In the genomic region with DNA sequence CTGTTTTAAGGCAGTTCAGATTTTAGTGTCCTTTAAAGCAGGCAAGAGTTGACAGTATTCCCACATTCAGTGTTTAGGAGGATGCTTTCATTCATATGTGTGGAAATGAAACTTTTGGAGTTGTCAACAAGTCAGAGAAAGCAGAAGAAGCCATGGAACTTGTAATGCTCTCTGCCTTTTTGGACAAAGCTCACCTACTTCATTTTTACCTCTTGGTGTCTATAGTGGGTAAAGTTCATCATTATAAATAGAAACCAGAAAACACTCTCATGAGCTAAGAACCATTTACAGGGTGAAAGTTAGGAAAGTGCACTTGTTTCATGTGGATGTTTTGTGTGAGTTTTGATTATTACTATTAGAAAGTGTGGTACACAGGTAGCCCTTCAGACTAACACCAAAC, we compare ENCODE assay signal across 24 cellular contexts. TPM values are rescaled to one million over a fixed set of nuclear protein-coding genes. Genes with fewer than 3 reads are reported as not detected.
DNase-seq lines count a peak whose midpoint lies in the region; ATAC-seq, FAIRE-seq and TF ChIP-seq lines count a peak whose summit lies in the region.
"Had no signal": no experiment of that assay in that cellular context is flagged by ENCODE, and none has a peak within 500 bp of the region (broad histone marks: within the 10 kb centered on the region; RNA-seq: fewer than 3 reads in every experiment).

No MANE protein-coding gene starts in this region.

- no peaks in the 10 kb centered on the region for H3K27me3 ChIP-seq in neutrophil
- H3K27me3 ChIP-seq: SJCRH30 had no signal

- POLR2A ChIA-PET in WTC11 (lab: Charles Lee), result interaction anchor here (1.5 kb wide), 1 partner anchor 9 kb away, joined by 4 read pairs; a partner anchor contains a TSS

- H3K4me3 ChIP-seq in neutrophil (ENCODE audit: low read depth in 1 of 2, low read length in 1 of 2), result no peak overlapping the region
- H3K4me3 ChIP-seq: GM23338, HAP-1, SJCRH30 had no signal

- CTCF ChIA-PET in WTC11 (lab: Charles Lee), result no interaction called here

- peaks cover 49% of the 10 kb centered on the region for H3K4me1 Mint-ChIP-seq in WTC11
- H3K4me1 Mint-ChIP-seq in activated CD4-positive, alpha-beta T cell treated with anti-CD3 and anti-CD28 coated beads, Interleukin-2, amount 10 ng/mL, durations not matched to agents 24 days and 14 days, result peaks cover 30% of the 10 kb centered on the region

- intact Hi-C loops in activated CD4-positive, alpha-beta T cell treated with anti-CD3 and anti-CD28 coated beads, Interleukin-2, amount 10 ng/mL, durations not matched to agents 24 days and 14 days (cut with micrococcal nuclease), result no loop called here

- no peaks in the 10 kb centered on the region; the same call in 1 of the 2 replicates for H3K27me3 Mint-ChIP-seq in WTC11 (ENCODE audit: low read depth)
- no peaks in the 10 kb centered on the region for H3K27me3 Mint-ChIP-seq in activated CD4-positive, alpha-beta T cell treated with anti-CD3 and anti-CD28 coated beads, Interleukin-2, amount 10 ng/mL, durations not matched to agents 24 days and 14 days
- H3K27me3 Mint-ChIP-seq: CD4-positive, alpha-beta T cell; IgD-negative memory B cell had no signal

- H3K27ac Mint-ChIP-seq in WTC11, result peak overlapping the region; percentile 5; the same call in 1 of the 2 replicates
- no peak overlapping the region for H3K27ac Mint-ChIP-seq in activated CD4-positive, alpha-beta T cell treated with anti-CD3 and anti-CD28 coated beads, Interleukin-2, amount 10 ng/mL, durations not matched to agents 24 days and 14 days
- H3K27ac Mint-ChIP-seq: CD4-positive, alpha-beta T cell; HFFc6 had no signal

- H3K4me1 ChIP-seq in neutrophil (ENCODE audit: control insufficient read depth in 1 of 2, insufficient read depth in 1 of 2, low read depth in 1 of 2, low read length in 1 of 2), result peaks cover 58 to 80% of the 10 kb centered on the region in 2 experiments

- TF ChIP-seq POLR2A in GM12892 (IDR thresholded peaks at IDR 0.05; ENCODE audit: low read depth, low read length), result no peak

- ATAC-seq in WTC11 (no peak), HG03025 (IDR thresholded peaks at IDR 0.05; ENCODE audit: low FRiP score, unreplicated experiment) (no peak)
- ATAC-seq: GM23338, SK-N-SH treated with all-trans-retinoic acid at 6 μM for 48 hours had no signal

- no peak overlapping the region for H3K4me3 Mint-ChIP-seq in WTC11
- H3K4me3 Mint-ChIP-seq in activated CD4-positive, alpha-beta T cell treated with anti-CD3 and anti-CD28 coated beads, Interleukin-2, amount 10 ng/mL, durations not matched to agents 24 days and 14 days, result no peak overlapping the region
- H3K4me3 Mint-ChIP-seq: CD4-positive, alpha-beta T cell; GM23338; HFFc6 had no signal

- FAIRE-seq in GM12892 (lab: Jason Lieb, UNC), result peak; percentile 67

- no peaks in the 10 kb centered on the region for H3K9me3 Mint-ChIP-seq in WTC11
- H3K9me3 Mint-ChIP-seq in activated CD4-positive, alpha-beta T cell treated with anti-CD3 and anti-CD28 coated beads, Interleukin-2, amount 10 ng/mL, durations not matched to agents 24 days and 14 days, result peaks cover 12% of the 10 kb centered on the region
- H3K9me3 Mint-ChIP-seq: GM23338, HFFc6 had no signal

- H3K9me3 ChIP-seq in neutrophil, result no peaks in the 10 kb centered on the region
- H3K9me3 ChIP-seq: HAP-1 had no signal

- H3K27ac ChIP-seq in neutrophil, result peak overlapping the region; percentile 41
- H3K27ac ChIP-seq: KMS-11, SJCRH30 had no signal

- no peak for TF ChIP-seq CTCF in WTC11 (IDR thresholded peaks at IDR 0.05)
- TF ChIP-seq CTCF in neutrophil (IDR thresholded peaks at IDR 0.05), result no peak

- no peaks in the 10 kb centered on the region for H3K36me3 Mint-ChIP-seq in WTC11
- H3K36me3 Mint-ChIP-seq in activated CD4-positive, alpha-beta T cell treated with anti-CD3 and anti-CD28 coated beads, Interleukin-2, amount 10 ng/mL, durations not matched to agents 24 days and 14 days (ENCODE audit: low read depth), result peaks cover 49% of the 10 kb centered on the region

- DNase-seq in CD1c-positive myeloid dendritic cell (ENCODE audit: extremely low spot score) (peak; percentile 30), GM12892 (ENCODE audit: insufficient read length) (no peak), WTC11 (ENCODE audit: low spot score) (no peak), DMS79 treated with DMSO at 0.1 percent for 48 hours (lab: John Stamatoyannopoulos, UW) (no peak), DMS 273 (lab: John Stamatoyannopoulos, UW; ENCODE audit: unreplicated experiment) (no peak)
- no peak for DNase-seq in activated CD4-positive, alpha-beta T cell treated with anti-CD3 and anti-CD28 coated beads, Interleukin-2, amount 10 ng/mL, durations not matched to agents 24 days and 14 days
- DNase-seq: ACHN; CD4-positive, alpha-beta T cell; GF-D8; HFFc6; NCI-H1105; NCI-H146; NCI-H1930; NCI-H2107; NCI-H524; NCI-H748 treated with DMSO at 0.1 percent for 48 hours; SJCRH30 had no signal

- H3K36me3 ChIP-seq in neutrophil, result no peaks in the 10 kb centered on the region
- H3K36me3 ChIP-seq: HAP-1, SJCRH30 had no signal

TF ChIP-seq in WTC11, 78 proteins besides CTCF, POLR2A, EP300 and RAD21 (continues in another document):
- TF ChIP-seq, protein P1, sequence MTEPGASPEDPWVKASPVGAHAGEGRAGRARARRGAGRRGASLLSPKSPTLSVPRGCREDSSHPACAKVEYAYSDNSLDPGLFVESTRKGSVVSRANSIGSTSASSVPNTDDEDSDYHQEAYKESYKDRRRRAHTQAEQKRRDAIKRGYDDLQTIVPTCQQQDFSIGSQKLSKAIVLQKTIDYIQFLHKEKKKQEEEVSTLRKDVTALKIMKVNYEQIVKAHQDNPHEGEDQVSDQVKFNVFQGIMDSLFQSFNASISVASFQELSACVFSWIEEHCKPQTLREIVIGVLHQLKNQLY (CRISPR knock-in tag; IDR thresholded peaks at IDR 0.05), result no peak
- no peak for TF ChIP-seq SP1 (CRISPR knock-in tag; conservative IDR thresholded peaks at IDR 0.05)
- no peak for TF ChIP-seq JUN (CRISPR knock-in tag; IDR thresholded peaks at IDR 0.05)
- no peak for TF ChIP-seq MXD4 (CRISPR knock-in tag; IDR thresholded peaks at IDR 0.05; ENCODE audit: borderline replicate concordance)
- TF ChIP-seq, protein P2, sequence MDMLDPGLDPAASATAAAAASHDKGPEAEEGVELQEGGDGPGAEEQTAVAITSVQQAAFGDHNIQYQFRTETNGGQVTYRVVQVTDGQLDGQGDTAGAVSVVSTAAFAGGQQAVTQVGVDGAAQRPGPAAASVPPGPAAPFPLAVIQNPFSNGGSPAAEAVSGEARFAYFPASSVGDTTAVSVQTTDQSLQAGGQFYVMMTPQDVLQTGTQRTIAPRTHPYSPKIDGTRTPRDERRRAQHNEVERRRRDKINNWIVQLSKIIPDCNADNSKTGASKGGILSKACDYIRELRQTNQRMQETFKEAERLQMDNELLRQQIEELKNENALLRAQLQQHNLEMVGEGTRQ (CRISPR knock-in tag; IDR thresholded peaks at IDR 0.05), result no peak
- TF ChIP-seq NR3C1 (CRISPR knock-in tag; conservative IDR thresholded peaks at IDR 0.05; ENCODE audit: low read depth), result no peak
- TF ChIP-seq GABPB1 (CRISPR knock-in tag; IDR thresholded peaks at IDR 0.05), result no peak
- TF ChIP-seq NR1H2 (CRISPR knock-in tag; IDR thresholded peaks at IDR 0.05), result no peak
- TF ChIP-seq HMGA2 (CRISPR knock-in tag; IDR thresholded peaks at IDR 0.05), result no peak
- no peak for TF ChIP-seq NFATC4 (CRISPR knock-in tag; IDR thresholded peaks at IDR 0.05)
- TF ChIP-seq, protein P3, sequence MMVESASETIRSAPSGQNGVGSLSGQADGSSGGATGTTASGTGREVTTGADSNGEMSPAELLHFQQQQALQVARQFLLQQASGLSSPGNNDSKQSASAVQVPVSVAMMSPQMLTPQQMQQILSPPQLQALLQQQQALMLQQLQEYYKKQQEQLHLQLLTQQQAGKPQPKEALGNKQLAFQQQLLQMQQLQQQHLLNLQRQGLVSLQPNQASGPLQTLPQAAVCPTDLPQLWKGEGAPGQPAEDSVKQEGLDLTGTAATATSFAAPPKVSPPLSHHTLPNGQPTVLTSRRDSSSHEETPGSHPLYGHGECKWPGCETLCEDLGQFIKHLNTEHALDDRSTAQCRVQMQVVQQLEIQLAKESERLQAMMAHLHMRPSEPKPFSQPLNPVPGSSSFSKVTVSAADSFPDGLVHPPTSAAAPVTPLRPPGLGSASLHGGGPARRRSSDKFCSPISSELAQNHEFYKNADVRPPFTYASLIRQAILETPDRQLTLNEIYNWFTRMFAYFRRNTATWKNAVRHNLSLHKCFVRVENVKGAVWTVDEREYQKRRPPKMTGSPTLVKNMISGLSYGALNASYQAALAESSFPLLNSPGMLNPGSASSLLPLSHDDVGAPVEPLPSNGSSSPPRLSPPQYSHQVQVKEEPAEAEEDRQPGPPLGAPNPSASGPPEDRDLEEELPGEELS (CRISPR knock-in tag; IDR thresholded peaks at IDR 0.05), result no peak
- TF ChIP-seq, protein P4, sequence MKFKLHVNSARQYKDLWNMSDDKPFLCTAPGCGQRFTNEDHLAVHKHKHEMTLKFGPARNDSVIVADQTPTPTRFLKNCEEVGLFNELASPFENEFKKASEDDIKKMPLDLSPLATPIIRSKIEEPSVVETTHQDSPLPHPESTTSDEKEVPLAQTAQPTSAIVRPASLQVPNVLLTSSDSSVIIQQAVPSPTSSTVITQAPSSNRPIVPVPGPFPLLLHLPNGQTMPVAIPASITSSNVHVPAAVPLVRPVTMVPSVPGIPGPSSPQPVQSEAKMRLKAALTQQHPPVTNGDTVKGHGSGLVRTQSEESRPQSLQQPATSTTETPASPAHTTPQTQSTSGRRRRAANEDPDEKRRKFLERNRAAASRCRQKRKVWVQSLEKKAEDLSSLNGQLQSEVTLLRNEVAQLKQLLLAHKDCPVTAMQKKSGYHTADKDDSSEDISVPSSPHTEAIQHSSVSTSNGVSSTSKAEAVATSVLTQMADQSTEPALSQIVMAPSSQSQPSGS (CRISPR knock-in tag; IDR thresholded peaks at IDR 0.05; ENCODE audit: borderline replicate concordance, low read depth), result no peak

RNA-seq across cellular contexts. Expression of a gene that starts 9.2 kb away (rescaled TPM):
- 27.7 TPM for polyA plus RNA-seq in GM12892 (2012; ENCODE audit: missing spikeins)
- 15.1 to 17.9 TPM (median 16.9 TPM) in 3 replicates for total RNA-seq in WTC11 (2021)
- total RNA-seq in activated CD4-positive, alpha-beta T cell treated with anti-CD3 and anti-CD28 coated beads, Interleukin-2, amount 10 ng/mL, durations not matched to agents 24 days and 14 days, result 57.2 and 59.2 TPM in 2 replicates
